ENCODE assay signal across 9 cellular contexts in genomic region chr2:98935111-98935770, GRCh38. TPM values are rescaled to one million over a fixed set of nuclear protein-coding genes. Genes with fewer than 3 reads are reported as not detected.
DNase-seq lines count a peak whose midpoint lies in the region; ATAC-seq, FAIRE-seq and TF ChIP-seq lines count a peak whose summit lies in the region.
"Had no signal": no experiment of that assay in that cellular context is flagged by ENCODE, and none has a peak within 500 bp of the region (broad histone marks: within the 10 kb centered on the region; RNA-seq: fewer than 3 reads in every experiment).

No MANE protein-coding gene starts in this region.

- no peak overlapping the region for H3K9ac ChIP-seq in mesenchymal stem cell (ENCODE audit: low read length)

- H3K36me3 ChIP-seq in cardiac muscle cell (no peaks in the 10 kb centered on the region), body of pancreas (replicated peaks in 1 of 2; ENCODE audit: insufficient read depth in 1 of 2, low read depth in 2 of 2) (no peaks in the 10 kb centered on the region), mesenchymal stem cell (ENCODE audit: control insufficient read depth in 1 of 2, insufficient read depth in 2 of 2, low read depth in 1 of 2, low read length in 2 of 2) (no peaks in the 10 kb centered on the region)

- H3K18ac ChIP-seq in mesenchymal stem cell (ENCODE audit: low read depth in 1 of 2, low read length in 2 of 2) = no peak overlapping the region

- FAIRE-seq in urothelium cell line (lab: Jason Lieb, UNC) = peak; percentile 23

- ATAC-seq in body of pancreas = peak; percentile 12
- no peak for ATAC-seq in GM21526 (IDR thresholded peaks at IDR 0.05; ENCODE audit: low FRiP score, unreplicated experiment)

- H3K23ac ChIP-seq in mesenchymal stem cell (ENCODE audit: low read length in 2 of 2) = no peak overlapping the region

- no peak overlapping the region for H3K14ac ChIP-seq in mesenchymal stem cell (ENCODE audit: low read length in 2 of 2)

- TF ChIP-seq POLR2A in body of pancreas (IDR thresholded peaks at IDR 0.05) = no peak

- no peak overlapping the region for H3K27ac ChIP-seq in cardiac muscle cell
- H3K27ac ChIP-seq in body of pancreas = peak overlapping the region in 3 of 4 donors; percentile 30 to 68 (median 63)
- no peak overlapping the region for H3K27ac ChIP-seq in mesenchymal stem cell (ENCODE audit: low read length, poor library complexity, severe bottlenecking)

- H2BK15ac ChIP-seq in mesenchymal stem cell (ENCODE audit: low read depth, poor library complexity, severe bottlenecking) = no peak overlapping the region

- DNase-seq in cardiac muscle cell (ENCODE audit: low read depth in 1 of 2, low spot score in 1 of 2) (no peak), cardiac septum (ENCODE audit: low spot score) (no peak), body of pancreas (no peak), mesenchymal stem cell (no peak), urothelium cell line (ENCODE audit: low spot score) (peak; percentile 66), SIG-M5 treated with dmso at 0.1 percent for 504 hours (lab: John Stamatoyannopoulos, UW; ENCODE audit: unreplicated experiment) (no peak), Kasumi-1 (lab: John Stamatoyannopoulos, UW) (no peak)

- H3K4me2 ChIP-seq in mesenchymal stem cell (ENCODE audit: low read length, poor library complexity, severe bottlenecking) = peak overlapping the region; percentile 93

- TF ChIP-seq CTCF in cardiac muscle cell (IDR thresholded peaks at IDR 0.05; ENCODE audit: low read depth, low read length) = no peak
- TF ChIP-seq CTCF in body of pancreas (IDR thresholded peaks at IDR 0.05) = no peak

- no peaks in the 10 kb centered on the region for H3K79me1 ChIP-seq in mesenchymal stem cell (replicated peaks; ENCODE audit: low read length, poor library complexity, severe bottlenecking)

- H4K91ac ChIP-seq in mesenchymal stem cell (ENCODE audit: low read length) = no peak overlapping the region

- H3K4me3 ChIP-seq in cardiac muscle cell = peak overlapping the region; percentile 39
- H3K4me3 ChIP-seq in body of pancreas = peak overlapping the region; percentile 38 to 89
- peak overlapping the region; percentile 53 to 70 for H3K4me3 ChIP-seq in mesenchymal stem cell (ENCODE audit: insufficient read depth in 1 of 2, low read depth in 1 of 2, low read length in 2 of 2)

- no peak overlapping the region for H2AK5ac ChIP-seq in mesenchymal stem cell (ENCODE audit: low read length, severe bottlenecking)

- H3K4me1 ChIP-seq in cardiac muscle cell (ENCODE audit: low read depth) = no peaks in the 10 kb centered on the region
- peaks cover 18% of the 10 kb centered on the region for H3K4me1 ChIP-seq in body of pancreas
- peaks cover 19% of the 10 kb centered on the region for H3K4me1 ChIP-seq in mesenchymal stem cell (ENCODE audit: control insufficient read depth, insufficient read depth, low read depth, low read length)

- no peak overlapping the region for H2BK12ac ChIP-seq in mesenchymal stem cell (ENCODE audit: low read length in 2 of 2)

- no peak overlapping the region for H3K4ac ChIP-seq in mesenchymal stem cell (ENCODE audit: low read depth in 1 of 2, low read length in 2 of 2)

- H2BK120ac ChIP-seq in mesenchymal stem cell (ENCODE audit: low read depth, low read length) = no peak overlapping the region

- H4K8ac ChIP-seq in mesenchymal stem cell (ENCODE audit: low read length) = no peak overlapping the region

- no peak overlapping the region for H2AFZ ChIP-seq in mesenchymal stem cell (ENCODE audit: low read depth, low read length)

- H3K9me3 ChIP-seq in cardiac muscle cell (ENCODE audit: low read depth) (no peaks in the 10 kb centered on the region), body of pancreas (no peaks in the 10 kb centered on the region), mesenchymal stem cell (ENCODE audit: control insufficient read depth, low read length) (no peaks in the 10 kb centered on the region)

- intact Hi-C loops in cardiac septum (cut with DNase I) (no loop called here), body of pancreas (cut with DNase I) (no loop called here)

- H3K27me3 ChIP-seq in cardiac muscle cell (peaks cover 76% of the 10 kb centered on the region), body of pancreas (no peaks in the 10 kb centered on the region), mesenchymal stem cell (ENCODE audit: control insufficient read depth in 1 of 2, insufficient read depth in 1 of 2, low read length in 2 of 2) (peaks cover 56 to 67% of the 10 kb centered on the region in 2 experiments)

- no peak overlapping the region for H2BK5ac ChIP-seq in mesenchymal stem cell (ENCODE audit: low read depth, low read length, poor library complexity, severe bottlenecking)

- 8 to 12% methylated on average over 19 of the region's 19 CpGs for WGBS in body of pancreas, 2 donors
- 32% methylated on average over 16 of the region's 19 CpGs for WGBS in mesenchymal stem cell

RNA-seq across cellular contexts. Expression of gene CRACDL, which starts 0.8 kb away (rescaled TPM):
- 0.04 and 0.06 TPM in 2 replicates for total RNA-seq in cardiac muscle cell
- polyA plus RNA-seq in cardiac muscle cell = 0.32 TPM in 1 of 2 replicates, not detected in the other
- 3.3 TPM for total RNA-seq in cardiac septum
- 10 to 100 TPM; 14.8 to 22.1 TPM for total RNA-seq in body of pancreas
- not detected for polyA plus RNA-seq in mesenchymal stem cell (2013, experiment 1 of 2)
- polyA plus RNA-seq in mesenchymal stem cell (2013, experiment 2 of 2) = not detected
- total RNA-seq: HT1080 had no signal

Comparison
In these comparisons a context has a peak if more than half of its experiments do, and no peak if none do; other contexts are left out.
1. H3K27ac ChIP-seq: peak in body of pancreas (3 of 4); none in cardiac muscle cell (single experiment) and mesenchymal stem cell (single experiment).
2. Peak in every context shown above with its lines, with median percentiles within 50 percentile points of each other: H3K4me3 ChIP-seq.